ENCODE assay signal across 8 cellular contexts in genomic region chr4:119047059-119047458, GRCh38.
DNase-seq lines count a peak whose midpoint lies in the region; ATAC-seq and TF ChIP-seq lines count a peak whose summit lies in the region.
"Not testable (repeated sequence)": the region's sequence is repeated elsewhere in the genome, so short reads cannot be mapped to it uniquely, and the experiment has no call there.

No MANE protein-coding gene starts in this region.

- not testable (repeated sequence) for H3K27ac ChIP-seq in GM23338 (ENCODE audit: low read depth)
- H3K27ac ChIP-seq in ascending aorta (peak overlapping the region; percentile 72 to 96), left ventricle myocardium inferior (replicated peaks) (peak overlapping the region; percentile 83), sigmoid colon (peak overlapping the region in 3 of 4 donors; percentile 16 to 56 (median 48)), stomach smooth muscle (ENCODE audit: low read length) (peak overlapping the region; percentile 12), aorta (ENCODE audit: low read depth in 1 of 2, low read length in 2 of 2) (peak overlapping the region; percentile 28 to 67)

- peaks cover 13% of the 10 kb centered on the region for H3K4me1 Mint-ChIP-seq in GM23338

- not testable (repeated sequence) for H3K27me3 ChIP-seq in GM23338 (ENCODE audit: insufficient read depth); ascending aorta; left ventricle myocardium inferior (ENCODE audit: low read depth); sigmoid colon; stomach smooth muscle (ENCODE audit: control insufficient read depth in 1 of 2, insufficient read depth in 2 of 2, low read length in 2 of 2); aorta (ENCODE audit: control insufficient read depth in 1 of 2, insufficient read depth in 2 of 2, low read length in 1 of 2)

- ATAC-seq in GM23338; aorta (ENCODE audit: low FRiP score): not testable (repeated sequence)
- ATAC-seq in Right ventricle myocardium superior (ENCODE audit: poor library complexity): peak; percentile 18

- not testable (repeated sequence) for H3K9me3 ChIP-seq in ascending aorta; left ventricle myocardium inferior (replicated peaks); sigmoid colon; stomach smooth muscle (ENCODE audit: control insufficient read depth in 2 of 2, low read length in 2 of 2); aorta (ENCODE audit: control insufficient read depth, low read length)

- H3K9ac ChIP-seq in stomach smooth muscle (ENCODE audit: low read length in 2 of 2): not testable (repeated sequence)

- H3K27me3 Mint-ChIP-seq in GM23338 (ENCODE audit: insufficient read depth, low read depth, poor library complexity): not testable (repeated sequence)

- not testable (repeated sequence) for TF ChIP-seq EP300 in sigmoid colon (IDR thresholded peaks at IDR 0.05)

- not testable (repeated sequence) for H3K9me3 Mint-ChIP-seq in GM23338

- not testable (repeated sequence) for H3K27ac Mint-ChIP-seq in GM23338

- H3F3A ChIP-seq in GM23338 (replicated peaks; ENCODE audit: low read depth): not testable (repeated sequence)

- 0 out of 2 replicates have a peak overlapping the region, but pooled peaks have one; percentile 16 for H2AFZ ChIP-seq in GM23338

- H3K9me2 ChIP-seq in GM23338 (ENCODE audit: insufficient read depth): not testable (repeated sequence)

- not testable (repeated sequence) for H3K79me2 ChIP-seq in GM23338 (replicated peaks; ENCODE audit: insufficient read depth)

- intact Hi-C loops in ascending aorta (cut with DNase I): loop anchor here (2.0 to 5.0 kb wide), 4 partner anchors 56 to 240 kb away; partner anchors contain the start of genes MYOZ2 and USP53
- intact Hi-C loops in Right ventricle myocardium superior (cut with DNase I): loop anchor here (10.0 kb wide), 3 partner anchors 62 to 168 kb away; partner anchors contain the start of genes MYOZ2 and USP53
- intact Hi-C loops in left ventricle myocardium inferior (cut with micrococcal nuclease); sigmoid colon (cut with DNase I); aorta (cut with DNase I): not testable (repeated sequence)

- TF ChIP-seq POLR2A in sigmoid colon (IDR thresholded peaks at IDR 0.05): not testable (repeated sequence)

- H4K20me1 ChIP-seq in GM23338 (replicated peaks; ENCODE audit: insufficient read depth): not testable (repeated sequence)

- H3K4me3 Mint-ChIP-seq in GM23338: not testable (repeated sequence)

- H3K36me3 Mint-ChIP-seq in GM23338 (ENCODE audit: low read depth): not testable (repeated sequence)

- WGBS in sigmoid colon, 2 donors: 89 to 93% methylated on average over 5 of the region's 5 CpGs
- WGBS in aorta, 2 donors: 12 to 22% methylated on average over 5 of the region's 5 CpGs

- TF ChIP-seq CTCF in GM23338 (conservative IDR thresholded peaks at IDR 0.05; ENCODE audit: low read depth in 2 of 2); ascending aorta (IDR thresholded peaks at IDR 0.05); left ventricle myocardium inferior (IDR thresholded peaks at IDR 0.05; ENCODE audit: borderline replicate concordance); sigmoid colon (IDR thresholded peaks at IDR 0.05): not testable (repeated sequence)

- DNase-seq in GM23338 (ENCODE audit: low spot score); ascending aorta (ENCODE audit: low spot score in 2 of 2); Right ventricle myocardium superior; left ventricle myocardium inferior; sigmoid colon; aorta: not testable (repeated sequence)
- DNase-seq in myocyte (ENCODE audit: low read depth): peak; percentile 82

- H3K4me3 ChIP-seq in GM23338; left ventricle myocardium inferior; sigmoid colon; stomach smooth muscle (ENCODE audit: low read length in 2 of 2); aorta (ENCODE audit: low read length in 2 of 2): not testable (repeated sequence)
- peak overlapping the region in 1 of 2 donors; percentile 5 for H3K4me3 ChIP-seq in ascending aorta

- H3K4me1 ChIP-seq in GM23338 (ENCODE audit: insufficient read depth) (peaks cover 12% of the 10 kb centered on the region), ascending aorta (peaks cover 4 to 46% of the 10 kb centered on the region in 2 donors), left ventricle myocardium inferior (peaks cover 65% of the 10 kb centered on the region), sigmoid colon (peaks cover 0 to 51% (median 38%) of the 10 kb centered on the region in 4 donors)
- not testable (repeated sequence) for H3K4me1 ChIP-seq in stomach smooth muscle (ENCODE audit: control insufficient read depth, insufficient read depth, low read length); aorta (ENCODE audit: control insufficient read depth in 1 of 2, insufficient read depth in 2 of 2, low read length in 2 of 2)

- H3K4me2 ChIP-seq in GM23338: not testable (repeated sequence)

- H3K36me3 ChIP-seq in GM23338 (ENCODE audit: insufficient read depth); ascending aorta; left ventricle myocardium inferior; sigmoid colon; stomach smooth muscle (ENCODE audit: control insufficient read depth in 2 of 2, insufficient read depth in 2 of 2, low read length in 2 of 2); aorta (ENCODE audit: control insufficient read depth in 1 of 2, insufficient read depth in 2 of 2, low read length in 1 of 2): not testable (repeated sequence)
